Comparison of ENCODE assay signal across 22 cellular contexts in the genomic region with DNA sequence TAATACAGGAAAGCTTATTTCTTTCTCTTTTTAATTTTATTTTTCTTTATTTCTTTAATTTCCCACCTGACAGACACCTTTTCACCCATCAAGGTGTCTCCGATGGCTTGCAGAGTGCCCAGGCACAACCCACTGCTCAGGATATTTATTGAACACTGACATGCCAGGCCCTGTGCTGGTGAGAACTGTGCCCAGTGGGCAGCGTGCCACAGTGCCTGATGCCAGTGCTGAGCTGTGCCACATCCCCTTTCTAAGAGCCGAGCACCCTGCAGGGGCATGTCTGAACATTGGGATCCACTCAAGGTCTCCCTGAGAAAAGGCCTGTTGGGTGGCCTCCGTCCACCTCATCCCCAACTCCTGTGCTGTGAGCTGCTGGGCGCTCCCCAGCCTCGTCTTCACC.
DNase-seq lines count a peak whose midpoint lies in the region; ATAC-seq, FAIRE-seq and TF ChIP-seq lines count a peak whose summit lies in the region.
"Had no signal": no experiment of that assay in that cellular context is flagged by ENCODE, and none has a peak within 500 bp of the region (broad histone marks: within the 10 kb centered on the region; RNA-seq: fewer than 3 reads in every experiment).

No MANE protein-coding gene starts in this region.

- TF ChIP-seq POLR2A in H1 (IDR thresholded peaks at IDR 0.05; ENCODE audit: control extremely low read depth in 1 of 2, low read depth in 2 of 2, low read length in 2 of 2), result no peak
- no peak for TF ChIP-seq POLR2A in testis (IDR thresholded peaks at IDR 0.05)
- no peak for TF ChIP-seq POLR2A in lower leg skin (IDR thresholded peaks at IDR 0.05)

- H3K27ac ChIP-seq in H1 (ENCODE audit: low read depth, low read length) (no peak overlapping the region), testis (peak overlapping the region in 1 of 2 donors; percentile 33)
- H3K27ac ChIP-seq: 22Rv1, A549, C4-2B, GM23248 had no signal

- H3K4ac ChIP-seq in H1 (replicated peaks; ENCODE audit: insufficient read length, low read depth, low read length), result no peak overlapping the region

- H3K23me2 ChIP-seq in H1 (ENCODE audit: low read depth, low read length), result no peaks in the 10 kb centered on the region

- H3K4me1 ChIP-seq in H1 (replicated peaks in 1 of 4; ENCODE audit: control insufficient read depth in 3 of 4, insufficient read depth in 4 of 4, low read length in 3 of 4) (peaks cover 0 to 2% (median 0%) of the 10 kb centered on the region in 4 experiments; a peak in 1 of 7 replicates), testis (peaks cover 17% of the 10 kb centered on the region)
- H3K4me1 ChIP-seq: A549, Caco-2 had no signal

- TF ChIP-seq CTCF in H1 (IDR thresholded peaks at IDR 0.05; ENCODE audit: control extremely low read depth in 1 of 3, insufficient read depth in 1 of 3, low read depth in 1 of 3, low read length in 3 of 3) (no peak), testis (IDR thresholded peaks at IDR 0.05) (no peak), lower leg skin (IDR thresholded peaks at IDR 0.05) (no peak)

- H4K5ac ChIP-seq in H1 (ENCODE audit: insufficient read length, low read depth, low read length), result no peak overlapping the region

- no peak overlapping the region for H3K9ac ChIP-seq in H1 (replicated peaks in 1 of 4; ENCODE audit: extremely low read depth in 1 of 4, low read depth in 3 of 4, low read length in 3 of 4)
- H3K9ac ChIP-seq: GM23248 had no signal

- peaks cover 7 to 12% of the 10 kb centered on the region in 2 experiments; a peak in 3 of 4 replicates for H3K9me3 ChIP-seq in H1 (ENCODE audit: insufficient read depth in 2 of 2, low read depth in 1 of 2, low read length in 1 of 2)
- H3K9me3 ChIP-seq in testis, result no peaks in the 10 kb centered on the region
- H3K9me3 ChIP-seq: A549, Caco-2 had no signal

- no peaks in the 10 kb centered on the region for H4K20me1 ChIP-seq in H1 (replicated peaks in 1 of 2; ENCODE audit: control insufficient read depth in 1 of 2, insufficient read depth in 2 of 2, low read length in 2 of 2)

- no peak overlapping the region for H3K56ac ChIP-seq in H1 (replicated peaks; ENCODE audit: insufficient read length, low read depth, low read length)

- no peak overlapping the region for H2AK5ac ChIP-seq in H1 (ENCODE audit: low read depth, low read length)

- DNase-seq in Right ventricle myocardium inferior (ENCODE audit: missing footprints) (no peak), left cardiac atrium (no peak), H1 (ENCODE audit: low read depth in 1 of 2, low spot score in 2 of 2) (no peak), medulla oblongata (ENCODE audit: extremely low spot score) (peak; percentile 6), testis (peak; percentile 43), inferior parietal cortex (ENCODE audit: extremely low spot score) (no peak), lower leg skin (ENCODE audit: low spot score in 2 of 2) (no peak)
- DNase-seq: AML-193; Caco-2; CD4-positive, alpha-beta T cell; GM23248; HCEC 1CT; IMR-90 had no signal

- no peak for TF ChIP-seq EP300 in H1 (IDR thresholded peaks at IDR 0.05; ENCODE audit: borderline replicate concordance in 1 of 2, low read depth in 2 of 2, low read length in 2 of 2)

- no peak for TF ChIP-seq RAD21 in H1 (IDR thresholded peaks at IDR 0.05 in 1 of 2, conservative IDR thresholded peaks at IDR 0.05 in 1 of 2; ENCODE audit: low read depth in 2 of 2, low read length in 2 of 2)

- H3K23ac ChIP-seq in H1 (ENCODE audit: insufficient read length), result no peak overlapping the region

- H3K14ac ChIP-seq in H1 (ENCODE audit: insufficient read length), result no peak overlapping the region

- FAIRE-seq in H1 (lab: Jason Lieb, UNC), result no peak
- FAIRE-seq: A549, D721Med, G401.6, GM12891, GM19239, H54, HTR-8/SVneo had no signal

- no peaks in the 10 kb centered on the region for H3K27me3 ChIP-seq in H1 (replicated peaks in 1 of 4; ENCODE audit: control insufficient read depth in 3 of 4, extremely low read depth in 1 of 4, insufficient read depth in 3 of 4, low read length in 3 of 4)
- no peaks in the 10 kb centered on the region for H3K27me3 ChIP-seq in testis

- no peak overlapping the region for H2AFZ ChIP-seq in H1 (ENCODE audit: low read length)
- H2AFZ ChIP-seq: GM23248 had no signal

- H3K4me3 ChIP-seq in H1 (ENCODE audit: extremely low read depth in 1 of 4, insufficient read depth in 2 of 4, low read depth in 3 of 4, low read length in 4 of 4), result no peak overlapping the region
- no peak overlapping the region for H3K4me3 ChIP-seq in testis
- no peak overlapping the region for H3K4me3 ChIP-seq in lower leg skin (ENCODE audit: low read depth, poor library complexity, severe bottlenecking)
- H3K4me3 ChIP-seq: A549, GM23248 had no signal

- intact Hi-C loops in Right ventricle myocardium inferior (cut with DNase I), result no loop called here
- intact Hi-C loops in left cardiac atrium (cut with DNase I), result no loop called here
- intact Hi-C loops in testis (cut with DNase I; ENCODE audit: low total_unique reads), result no loop called here
- intact Hi-C loops in lower leg skin (cut with DNase I; ENCODE audit: low total_unique reads), result no loop called here

- peak overlapping the region; percentile 62; the same call in 1 of the 2 replicates for H4K8ac ChIP-seq in H1 (ENCODE audit: extremely low read depth, insufficient read depth, low read length)

- H2BK12ac ChIP-seq in H1 (ENCODE audit: low read depth, low read length), result no peak overlapping the region

- 96% methylated on average over 6 of the region's 6 CpGs; no CpG with 5 or more reads in 1 of the 2 experiments for WGBS in H1 (ENCODE audit: extremely low coverage in 1 of 2, insufficient coverage in 1 of 2, insufficient read length in 1 of 2, insufficient replicate concordance in 2 of 2, low coverage in 1 of 2, low lambda C conversion rate in 2 of 2, missing lambda C conversion rate in 1 of 2), 2 experiments
- WGBS in testis, 2 donors, result 60 to 62% methylated on average over 6 of the region's 6 CpGs
- 55 to 58% methylated on average over 6 of the region's 6 CpGs for WGBS in lower leg skin, 2 donors

- H3K36me3 ChIP-seq in H1 (ENCODE audit: control insufficient read depth in 2 of 4, insufficient read depth in 4 of 4, low read length in 3 of 4) (no peaks in the 10 kb centered on the region), testis (ENCODE audit: low read depth, missing control alignments) (no peaks in the 10 kb centered on the region)

- H3K79me1 ChIP-seq in H1 (ENCODE audit: low read depth, low read length), result no peaks in the 10 kb centered on the region

- H4K91ac ChIP-seq in H1 (replicated peaks; ENCODE audit: insufficient read length, low read length), result no peak overlapping the region

- ATAC-seq in Right ventricle myocardium inferior (peak; percentile 79), left cardiac atrium (no peak)
- ATAC-seq: A549 had no signal

- H3K18ac ChIP-seq in H1 (ENCODE audit: extremely low read depth, low read length), result no peak overlapping the region

- no peak overlapping the region for H2BK15ac ChIP-seq in H1 (ENCODE audit: low read length)

- POLR2A ChIA-PET in H1 (lab: Charles Lee; ENCODE audit: partially characterized antibody), result no interaction called here

- no peak overlapping the region for H2BK5ac ChIP-seq in H1 (ENCODE audit: low read depth, low read length)

- CTCF ChIA-PET in H1 (lab: Charles Lee; ENCODE audit: partially characterized antibody), result interaction anchor here (0.9 to 1.3 kb wide), 2 partner anchors 19 to 38 kb away, joined by 3 read pairs; no protein-coding TSS in a partner anchor

- H2BK120ac ChIP-seq in H1 (replicated peaks; ENCODE audit: low read depth, low read length), result no peak overlapping the region

- H3K4me2 ChIP-seq in H1 (ENCODE audit: insufficient read depth in 1 of 2, low read depth in 2 of 2, low read length in 2 of 2), result no peak overlapping the region
- H3K4me2 ChIP-seq: A549 had no signal

- no peak overlapping the region for H2BK20ac ChIP-seq in H1 (ENCODE audit: low read length)

- H3K79me2 ChIP-seq in H1 (ENCODE audit: control insufficient read depth in 1 of 2, insufficient read depth in 2 of 2, low read length in 2 of 2), result no peaks in the 10 kb centered on the region

TF ChIP-seq in H1, 55 proteins besides CTCF, POLR2A, EP300 and RAD21 (continues in another document):
- TF ChIP-seq CREB1 (IDR thresholded peaks at IDR 0.05) (no peak), CHD1 (IDR thresholded peaks at IDR 0.05; ENCODE audit: low read depth, low read length) (no peak), PHF8 (conservative IDR thresholded peaks at IDR 0.05; ENCODE audit: low read depth, low read length) (no peak), CTBP2 (IDR thresholded peaks at IDR 0.05; ENCODE audit: borderline replicate concordance, insufficient read depth, insufficient read length, low read length) (no peak), E2F6 (IDR thresholded peaks at IDR 0.05) (no peak), HDAC2 (IDR thresholded peaks at IDR 0.05; ENCODE audit: borderline replicate concordance in 1 of 2, low read depth in 2 of 2, low read length in 2 of 2) (no peak), RFX5 (IDR thresholded peaks at IDR 0.05; ENCODE audit: borderline replicate concordance, low read depth, low read length) (no peak), MAX (IDR thresholded peaks at IDR 0.05) (no peak), SRF (IDR thresholded peaks at IDR 0.05; ENCODE audit: low read depth, low read length) (no peak)

Comparison
In these comparisons a context has a peak if more than half of its experiments do, and no peak if none do; other contexts are left out.
1. DNase-seq: peak in medulla oblongata (single experiment) and testis (single experiment); none in Right ventricle myocardium inferior (single experiment), left cardiac atrium (single experiment), H1 (0 of 2), inferior parietal cortex (single experiment) and lower leg skin (0 of 2).